In the genomic region with DNA sequence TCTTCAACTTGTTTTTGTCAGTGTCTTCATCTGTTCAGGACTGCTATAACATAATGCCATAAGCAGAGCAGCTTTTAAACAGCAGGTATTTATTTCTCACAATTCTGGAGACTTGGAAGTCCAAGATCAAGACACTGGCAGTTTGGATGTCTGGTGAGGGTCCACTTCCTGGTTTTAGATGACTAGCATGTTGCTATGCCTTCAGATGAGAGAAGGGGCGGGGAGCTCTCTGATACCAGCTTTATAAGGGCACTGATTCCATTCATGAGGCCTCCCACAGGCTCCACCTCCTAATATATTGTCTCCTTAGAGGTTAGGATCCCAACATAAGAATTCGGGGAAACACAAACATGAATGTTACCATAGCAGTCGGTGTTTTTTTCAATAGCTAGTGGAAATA, we compare ENCODE assay signal across 30 cellular contexts. TPM values are rescaled to one million over a fixed set of nuclear protein-coding genes. Genes with fewer than 3 reads are reported as not detected.
DNase-seq lines count a peak whose midpoint lies in the region; ATAC-seq, FAIRE-seq and TF ChIP-seq lines count a peak whose summit lies in the region.
"Had no signal": no experiment of that assay in that cellular context is flagged by ENCODE, and none has a peak within 500 bp of the region (broad histone marks: within the 10 kb centered on the region; RNA-seq: fewer than 3 reads in every experiment).

No MANE protein-coding gene starts in this region.

- no peak overlapping the region for H3K9ac ChIP-seq in HCT116 (ENCODE audit: low read length)
- H3K9ac ChIP-seq in OCI-LY3 (ENCODE audit: low read length) = no peak overlapping the region
- H3K9ac ChIP-seq: BLaER1 treated with 17β-estradiol and CSF1 and Interleukin-3, amounts not matched to agents 10 nM and 100 nM; GM23248 had no signal

- DNase-seq in GM12891 (ENCODE audit: insufficient read length, low spot score) = no peak
- DNase-seq in HCT116 (ENCODE audit: low read depth, low spot score) = no peak
- no peak for DNase-seq in left colon
- no peak for DNase-seq in heart right ventricle
- DNase-seq: AML-193; CD4-positive, alpha-beta T cell; COR-L47; DMS79 treated with DMSO at 0.1 percent for 48 hours; GF-D8; GM23248; H9; HFFc6; NCI-H1048; NCI-H1417 treated with DMSO at 0.1 percent for 48 hours; NCI-H1694 treated with DMSO at 0.1 percent for 48 hours; NCI-H2081 treated with DMSO at 0.1 percent for 48 hours; NCI-H446; NCI-H524 treated with DMSO at 0.1 percent for 48 hours; Peyer's patch; SHP77 treated with DMSO at 0.1 percent for 48 hours had no signal

- CTCF ChIA-PET in HCT116 (lab: Charles Lee) = no interaction called here

- no TSS peak for BruUV-seq in HCT116 (replicated peaks; lab: Mats Ljungman, UMichigan)

- no peak for TF ChIP-seq POLR2A in GM12891 (IDR thresholded peaks at IDR 0.05; ENCODE audit: low read depth, low read length)
- no peak for TF ChIP-seq POLR2A in HCT116 (IDR thresholded peaks at IDR 0.05; ENCODE audit: borderline replicate concordance, extremely low read depth, insufficient read depth, insufficient read length)

- RAD21 ChIA-PET in HCT116 (lab: Charles Lee; ENCODE audit: low non-redundant PET in 1 of 2, low total read pairs in 2 of 2, uncharacterized antibody in 2 of 2, unreplicated experiment in 2 of 2) = no interaction called here

- TF ChIP-seq CTCF in HCT116 (IDR thresholded peaks at IDR 0.05 in 2 of 3, conservative IDR thresholded peaks at IDR 0.05 in 1 of 3; ENCODE audit: borderline replicate concordance in 1 of 3, insufficient read depth in 1 of 3, low read depth in 2 of 3, low read length in 2 of 3) = no peak
- TF ChIP-seq CTCF in OCI-LY3 (IDR thresholded peaks at IDR 0.05; ENCODE audit: low read depth, low read length) = no peak
- no peak for TF ChIP-seq CTCF in heart right ventricle (IDR thresholded peaks at IDR 0.05)

- TF ChIP-seq RAD21 in HCT116 (IDR thresholded peaks at IDR 0.05; ENCODE audit: low read depth) = no peak

- no peaks in the 10 kb centered on the region for H3K9me2 ChIP-seq in HCT116 (ENCODE audit: insufficient read depth)

- no peak overlapping the region for H3K4me2 ChIP-seq in HCT116 (ENCODE audit: low read length)
- H3K4me2 ChIP-seq in OCI-LY3 (ENCODE audit: low read length) = peak overlapping the region; percentile 24
- H3K4me2 ChIP-seq: A549; BLaER1 treated with 17β-estradiol and CSF1 and Interleukin-3, amounts not matched to agents 10 nM and 100 nM had no signal

- H3K27me3 ChIP-seq in HCT116 (ENCODE audit: insufficient read depth, low read length) (no peaks in the 10 kb centered on the region), OCI-LY3 (ENCODE audit: low read depth, low read length) (no peaks in the 10 kb centered on the region), heart right ventricle (no peaks in the 10 kb centered on the region)
- H3K27me3 ChIP-seq: BLaER1 treated with 17β-estradiol and CSF1 and Interleukin-3, amounts not matched to agents 10 nM and 100 nM; Peyer's patch had no signal

- no peak for FAIRE-seq in GM12891 (lab: Jason Lieb, UNC)
- FAIRE-seq: A549, GM18507 had no signal

- 84 to 91% methylated on average over 3 of the region's 3 CpGs for WGBS in heart right ventricle, 2 donors

- H2AFZ ChIP-seq in HCT116 (ENCODE audit: low read depth, low read length, poor library complexity, severe bottlenecking) = no peak overlapping the region
- peak overlapping the region; percentile 68 for H2AFZ ChIP-seq in OCI-LY3 (ENCODE audit: low read depth, low read length)
- H2AFZ ChIP-seq: GM23248 had no signal

- H3K9me3 ChIP-seq in HCT116 (ENCODE audit: control insufficient read depth in 1 of 2, insufficient read depth in 1 of 2, low read depth in 1 of 2, low read length in 2 of 2) (no peaks in the 10 kb centered on the region), OCI-LY3 (ENCODE audit: insufficient read depth, low read length) (no peaks in the 10 kb centered on the region), heart right ventricle (no peaks in the 10 kb centered on the region)
- H3K9me3 ChIP-seq: A549; BLaER1 treated with 17β-estradiol and CSF1 and Interleukin-3, amounts not matched to agents 10 nM and 100 nM; Peyer's patch had no signal

- H3K4me3 ChIP-seq in HCT116 (replicated peaks in 1 of 2; ENCODE audit: low read depth in 1 of 2, low read length in 2 of 2) (no peak overlapping the region), OCI-LY3 (ENCODE audit: low read length) (no peak overlapping the region), heart right ventricle (no peak overlapping the region)
- H3K4me3 ChIP-seq: A549; BLaER1 treated with 17β-estradiol and CSF1 and Interleukin-3, amounts not matched to agents 10 nM and 100 nM; GM23248; Peyer's patch; SK-N-MC had no signal

- H3K4me1 ChIP-seq in HCT116 (ENCODE audit: control insufficient read depth in 1 of 2, insufficient read depth in 2 of 2, low read length in 2 of 2) (peaks cover 0 to 10% of the 10 kb centered on the region in 2 experiments; a peak in 1 of 4 replicates), OCI-LY3 (ENCODE audit: low read length) (peaks cover 10% of the 10 kb centered on the region), heart right ventricle (no peaks in the 10 kb centered on the region)
- H3K4me1 ChIP-seq: A549; BLaER1 treated with 17β-estradiol and CSF1 and Interleukin-3, amounts not matched to agents 10 nM and 100 nM; Peyer's patch had no signal

- intact Hi-C loops in HCT116 (cut with micrococcal nuclease) (no loop called here), left colon (cut with DNase I, micrococcal nuclease) (no loop called here), heart right ventricle (cut with DNase I) (no loop called here)

- H3K79me2 ChIP-seq in HCT116 (ENCODE audit: insufficient read depth, low read length) = no peaks in the 10 kb centered on the region
- no peaks in the 10 kb centered on the region for H3K79me2 ChIP-seq in OCI-LY3 (ENCODE audit: low read length)

- POLR2A ChIA-PET in HCT116 (lab: Charles Lee) = no interaction called here

- no peaks in the 10 kb centered on the region for H3K36me3 ChIP-seq in HCT116 (ENCODE audit: control insufficient read depth in 1 of 2, insufficient read depth in 2 of 2, low read length in 2 of 2)
- H3K36me3 ChIP-seq in OCI-LY3 (replicated peaks; ENCODE audit: low read depth, low read length) = no peaks in the 10 kb centered on the region
- H3K36me3 ChIP-seq in heart right ventricle = no peaks in the 10 kb centered on the region
- H3K36me3 ChIP-seq: BLaER1 treated with 17β-estradiol and CSF1 and Interleukin-3, amounts not matched to agents 10 nM and 100 nM; Peyer's patch had no signal

- ATAC-seq in HCT116 (no peak), left colon (peak; percentile 56), HG03159 (IDR thresholded peaks at IDR 0.05; ENCODE audit: unreplicated experiment) (no peak), GM21576 (IDR thresholded peaks at IDR 0.05; ENCODE audit: unreplicated experiment) (no peak), heart right ventricle (no peak)
- ATAC-seq: A549 had no signal

- no peak overlapping the region for H3K27ac ChIP-seq in HCT116 (ENCODE audit: low read depth, low read length)
- no peak overlapping the region for H3K27ac ChIP-seq in OCI-LY3 (ENCODE audit: low read length)
- no peak overlapping the region for H3K27ac ChIP-seq in heart right ventricle
- H3K27ac ChIP-seq: A549; BLaER1 treated with 17β-estradiol and CSF1 and Interleukin-3, amounts not matched to agents 10 nM and 100 nM; GM23248; Peyer's patch; SK-N-MC had no signal

- H4K20me1 ChIP-seq in HCT116 (ENCODE audit: insufficient read depth) (no peaks in the 10 kb centered on the region), OCI-LY3 (ENCODE audit: insufficient read depth, low read length) (no peaks in the 10 kb centered on the region)
- H4K20me1 ChIP-seq: BLaER1 treated with 17β-estradiol and CSF1 and Interleukin-3, amounts not matched to agents 10 nM and 100 nM had no signal

TF ChIP-seq in GM12891, 5 proteins besides CTCF, POLR2A, EP300 and RAD21:
- TF ChIP-seq SPI1 (IDR thresholded peaks at IDR 0.05; ENCODE audit: low read depth, low read length) (peak; percentile 62; the same call in 1 of the 2 replicates), PAX5 (IDR thresholded peaks at IDR 0.05; ENCODE audit: insufficient read depth, low read length, severe bottlenecking) (no peak)

TF ChIP-seq in HCT116, 20 proteins besides CTCF, POLR2A, EP300 and RAD21:
- TF ChIP-seq SIN3A (IDR thresholded peaks at IDR 0.05; ENCODE audit: low read depth) = no peak
- TF ChIP-seq POLR2AphosphoS5 (IDR thresholded peaks at IDR 0.05; ENCODE audit: low read depth, low read length) = no peak
- 0 out of 2 replicates have a peak, but pooled peaks have one; percentile 19 for TF ChIP-seq ELF1 (IDR thresholded peaks at IDR 0.05; ENCODE audit: borderline replicate concordance, low read depth)

RNA-seq across cellular contexts. Expression of a gene that starts 52.9 kb away (rescaled TPM):
- polyA plus RNA-seq in GM12891 (2012; ENCODE audit: low read depth, missing spikeins) = not detected
- 16.9 TPM for total RNA-seq in HCT116 (2021; ENCODE audit: unreplicated experiment)
- 3.2 and 3.6 TPM in 2 replicates for polyA plus RNA-seq in HCT116 (2012)
- 10 to 100 TPM; 39.4 to 48.3 TPM for total RNA-seq in left colon
- total RNA-seq in heart right ventricle = 1 to 10 TPM in 3 of 10 donors, under 1 TPM in 3, not detected in 4; 0.09 to 7.2 (median 1.1) TPM
- polyA plus RNA-seq in heart right ventricle = under 1 TPM; 0.01 to 0.22 TPM
- total RNA-seq: CD4-positive, alpha-beta T cell; GM23248; HFFc6; OCI-LY7; T-helper 1 cell treated with Interleukin-12 subunit alpha and Interleukin-12 subunit beta and Interleukin-4 antibody, amounts not matched to agents 30 ng/mL and 1 ng/mL, for 36 hours had no signal
- polyA plus RNA-seq: GM23248, IgD-negative memory B cell had no signal
